In genomic region chr3:56677286-56677685, GRCh38 we compare ENCODE assay signal across 13 cellular contexts. TPM values are rescaled to one million over a fixed set of nuclear protein-coding genes. Genes with fewer than 3 reads are reported as not detected.
A peak's percentile ranks its signal among the peaks of the same experiment; 100 is the strongest.
DNase-seq lines count a peak whose midpoint lies in the region; ATAC-seq and TF ChIP-seq lines count a peak whose summit lies in the region.
"Had no signal": no experiment of that assay in that cellular context is flagged by ENCODE, and none has a peak within 500 bp of the region (broad histone marks: within the 10 kb centered on the region; RNA-seq: fewer than 3 reads in every experiment).

No MANE protein-coding gene starts in this region.

- H3K4me1 ChIP-seq in upper lobe of left lung: peaks cover 10 to 27% (median 21%) of the 10 kb centered on the region in 4 donors

- TF ChIP-seq CTCF in GM13977 (IDR thresholded peaks at IDR 0.05; ENCODE audit: extremely low read depth, insufficient read depth, missing control alignments) (no peak), upper lobe of left lung (IDR thresholded peaks at IDR 0.05) (no peak)

- peak; percentile 53 to 75 for ATAC-seq in activated CD4-positive, CD25-positive, alpha-beta regulatory T cell treated with anti-CD3 and anti-CD28 coated beads, Interleukin-2, amount 50 U/mL, for 24 hours
- ATAC-seq in GM21619 (IDR thresholded peaks at IDR 0.05; ENCODE audit: unreplicated experiment) (peak; percentile 78), HG03378 (IDR thresholded peaks at IDR 0.05; ENCODE audit: unreplicated experiment) (peak; percentile 68), upper lobe of left lung (ENCODE audit: low FRiP score in 2 of 2) (no peak)
- no peak for ATAC-seq in naive thymus-derived CD8-positive, alpha-beta T cell

- no peaks in the 10 kb centered on the region for H3K27me3 ChIP-seq in upper lobe of left lung

- no peaks in the 10 kb centered on the region for H3K27me3 Mint-ChIP-seq in naive thymus-derived CD8-positive, alpha-beta T cell

- H3K4me3 ChIP-seq in upper lobe of left lung: no peak overlapping the region

- no peak for TF ChIP-seq EP300 in upper lobe of left lung (IDR thresholded peaks at IDR 0.05)

- POLR2A ChIA-PET in naive thymus-derived CD8-positive, alpha-beta T cell (lab: Charles Lee): interaction anchor here (0.8 to 1.5 kb wide), 2 partner anchors 121 to 262 kb away, joined by 4 read pairs; partner anchors contain the start of gene CCDC66

- no peaks in the 10 kb centered on the region for H3K9me3 Mint-ChIP-seq in naive thymus-derived CD8-positive, alpha-beta T cell

- in situ Hi-C loops in GM13977 (cut with MboI; ENCODE audit: low pct_unique_long_range_greater_than_20kb, low sequenced_read_pairs, unreplicated experiment): no loop called here

- WGBS in upper lobe of left lung, 2 donors: 62 to 64% methylated on average over 1 of the region's 1 CpG

- TF ChIP-seq POLR2A in upper lobe of left lung (IDR thresholded peaks at IDR 0.05): no peak

- H3K36me3 ChIP-seq in upper lobe of left lung: peaks cover 0 to 13% (median 5%) of the 10 kb centered on the region in 4 donors

- H3K36me3 Mint-ChIP-seq in naive thymus-derived CD8-positive, alpha-beta T cell: peaks cover 4 to 42% (median 24%) of the 10 kb centered on the region in 3 donors

- H3K9me3 ChIP-seq in upper lobe of left lung: no peaks in the 10 kb centered on the region

- peak overlapping the region in 8 of 10 donors; percentile 44 to 72 (median 59) for H3K4me3 Mint-ChIP-seq in naive thymus-derived CD8-positive, alpha-beta T cell

- peak overlapping the region in 6 of 10 donors; percentile 8 to 51 (median 44) for H3K27ac Mint-ChIP-seq in naive thymus-derived CD8-positive, alpha-beta T cell

- DNase-seq in activated CD4-positive, CD25-positive, alpha-beta regulatory T cell (lab: John Stamatoyannopoulos, UW): no peak
- DNase-seq in naive thymus-derived CD8-positive, alpha-beta T cell: no peak
- DNase-seq in GM13977 (ENCODE audit: low spot score) (no peak), upper lobe of left lung (no peak), kidney tubule cell (ENCODE audit: low spot score) (no peak)
- DNase-seq: 8988T; DMS 273 treated with DMSO at 0.1 percent for 48 hours; NCI-H146; stimulated activated naive CD4-positive, alpha-beta T cell; T-helper 1 cell had no signal

- H3K27ac ChIP-seq in upper lobe of left lung: no peak overlapping the region

- peaks cover 18 to 72% (median 51%) of the 10 kb centered on the region in 4 donors for H3K4me1 Mint-ChIP-seq in naive thymus-derived CD8-positive, alpha-beta T cell

RNA-seq across cellular contexts. Expression of gene TASOR, which starts 5.8 kb away (rescaled TPM):
- total RNA-seq in naive thymus-derived CD8-positive, alpha-beta T cell: 100 to 1,000 TPM; 101 to 103 TPM
- 10 to 100 TPM; 25.1 to 32.0 (median 29.6) TPM for polyA plus RNA-seq in naive thymus-derived CD8-positive, alpha-beta T cell
- total RNA-seq in upper lobe of left lung: 100 to 1,000 TPM in 1 of 6 donors, 10 to 100 TPM in 5; 29.4 to 113 (median 54.9) TPM

Comparison
In these comparisons a context has a peak if more than half of its experiments do, and no peak if none do; other contexts are left out.
1. ATAC-seq: peak in activated CD4-positive, CD25-positive, alpha-beta regulatory T cell treated with anti-CD3 and anti-CD28 coated beads, Interleukin-2, amount 50 U/mL, for 24 hours (2 of 2), GM21619 (single experiment) and HG03378 (single experiment); none in naive thymus-derived CD8-positive, alpha-beta T cell (0 of 2) and upper lobe of left lung (0 of 2).